Comparison of ENCODE assay signal across 9 cellular contexts in genomic region chr14:61420326-61420725, GRCh38.
A peak's percentile ranks its signal among the peaks of the same experiment; 100 is the strongest.
DNase-seq lines count a peak whose midpoint lies in the region; ATAC-seq and TF ChIP-seq lines count a peak whose summit lies in the region.
"Had no signal": no experiment of that assay in that cellular context is flagged by ENCODE, and none has a peak within 500 bp of the region (broad histone marks: within the 10 kb centered on the region; RNA-seq: fewer than 3 reads in every experiment).

No MANE protein-coding gene starts in this region.

- H3K27ac ChIP-seq in GM23248, result no peak overlapping the region
- no peak overlapping the region for H3K27ac ChIP-seq in osteoblast (ENCODE audit: low read depth, low read length)

- H3K9me3 ChIP-seq in GM23248 (ENCODE audit: low read depth), result no peaks in the 10 kb centered on the region
- no peaks in the 10 kb centered on the region for H3K9me3 ChIP-seq in osteoblast (ENCODE audit: low read depth, low read length)

- WGBS in GM23248 (ENCODE audit: low coverage in 1 of 2, low lambda C conversion rate in 2 of 2, missing lambda C conversion rate in 2 of 2), 2 experiments, result 50 to 61% methylated on average over 4 of the region's 4 CpGs

- H3K4me3 ChIP-seq in GM23248 (no peak overlapping the region), osteoblast (ENCODE audit: insufficient read depth, low read length) (no peak overlapping the region)

- H3F3A ChIP-seq in GM23248 (ENCODE audit: insufficient read depth), result no peaks in the 10 kb centered on the region

- no peak overlapping the region for H3K9ac ChIP-seq in GM23248

- ATAC-seq in HG03097 (IDR thresholded peaks at IDR 0.05; ENCODE audit: low FRiP score, unreplicated experiment) (no peak), HG02885 (IDR thresholded peaks at IDR 0.05; ENCODE audit: poor library complexity, unreplicated experiment) (no peak)

- H3K27me3 ChIP-seq in GM23248 (replicated peaks; ENCODE audit: insufficient read depth), result peaks cover 17% of the 10 kb centered on the region
- H3K27me3 ChIP-seq in osteoblast (ENCODE audit: insufficient read depth, low read length), result peaks cover 10% of the 10 kb centered on the region

- H3K9me2 ChIP-seq in GM23248 (ENCODE audit: insufficient read depth), result no peaks in the 10 kb centered on the region

- TF ChIP-seq CTCF in osteoblast (IDR thresholded peaks at IDR 0.05; ENCODE audit: extremely low read depth, low read depth, low read length), result no peak

- H3K4me2 ChIP-seq in GM23248 (ENCODE audit: unreplicated experiment) (no peak overlapping the region), osteoblast (ENCODE audit: insufficient read depth, low read length) (no peak overlapping the region)

- DNase-seq in GM23248 (peak; percentile 6), RPMI7951 (ENCODE audit: low read depth) (peak; percentile 39), brain pericyte (ENCODE audit: low read depth, low spot score) (peak; percentile 59), osteoblast (ENCODE audit: insufficient read length, low spot score, missing footprints) (peak; percentile 19), NCI-H146 treated with DMSO at 0.1 percent for 48 hours (lab: John Stamatoyannopoulos, UW; ENCODE audit: unreplicated experiment) (no peak), OCI-M2 (lab: John Stamatoyannopoulos, UW; ENCODE audit: unreplicated experiment) (no peak)
- DNase-seq: glutamatergic neuron had no signal

- in situ Hi-C loops in GM23248 (cut with MboI), result no loop called here

- H3K4me1 ChIP-seq in GM23248 (ENCODE audit: insufficient read depth), result no peaks in the 10 kb centered on the region
- H3K4me1 ChIP-seq in osteoblast (ENCODE audit: insufficient read depth, low read length), result no peaks in the 10 kb centered on the region

- no peaks in the 10 kb centered on the region for H3K36me3 ChIP-seq in GM23248 (ENCODE audit: low read depth)
- H3K36me3 ChIP-seq in osteoblast (ENCODE audit: insufficient read depth, low read length), result no peaks in the 10 kb centered on the region

- H2AFZ ChIP-seq in GM23248 (no peak overlapping the region), osteoblast (ENCODE audit: low read length) (no peak overlapping the region)

- H3K79me2 ChIP-seq in GM23248 (ENCODE audit: insufficient read depth) (no peaks in the 10 kb centered on the region), osteoblast (ENCODE audit: insufficient read depth, low read length) (no peaks in the 10 kb centered on the region)

- H4K20me1 ChIP-seq in GM23248 (ENCODE audit: insufficient read depth), result no peaks in the 10 kb centered on the region
- H4K20me1 ChIP-seq in osteoblast (ENCODE audit: insufficient read depth, low read length), result no peaks in the 10 kb centered on the region

Comparison
In these comparisons a context has a peak if more than half of its experiments do, and no peak if none do; other contexts are left out.
1. DNase-seq: peak in GM23248 (single experiment), RPMI7951 (single experiment), brain pericyte (single experiment) and osteoblast (single experiment); none in NCI-H146 treated with DMSO at 0.1 percent for 48 hours (single experiment) and OCI-M2 (single experiment).